Comparison of ENCODE assay signal across 19 cellular contexts in genomic region chr17:60744355-60744958, GRCh38.
A peak's percentile ranks its signal among the peaks of the same experiment; 100 is the strongest.
DNase-seq lines count a peak whose midpoint lies in the region; ATAC-seq and TF ChIP-seq lines count a peak whose summit lies in the region.
"Had no signal": no experiment of that assay in that cellular context is flagged by ENCODE, and none has a peak within 500 bp of the region (broad histone marks: within the 10 kb centered on the region; RNA-seq: fewer than 3 reads in every experiment).

No MANE protein-coding gene starts in this region.

- H3K4me1 ChIP-seq in left ventricle myocardium inferior = no peaks in the 10 kb centered on the region
- peaks cover 0 to 7% (median 0%) of the 10 kb centered on the region in 12 donors for H3K4me1 ChIP-seq in heart left ventricle
- H3K4me1 ChIP-seq: parathyroid adenoma had no signal

- no peak for DNase-seq in left ventricle myocardium inferior
- DNase-seq in heart left ventricle = no peak
- no peak for DNase-seq in endothelial cell (ENCODE audit: low spot score)
- DNase-seq in neural crest cell (ENCODE audit: low read depth, low spot score) = no peak
- no peak for DNase-seq in CD1c-positive myeloid dendritic cell (ENCODE audit: extremely low spot score)
- DNase-seq in activated gamma-delta T cell treated with Interleukin-2 at 50 U/mL for 16 hours = no peak
- DNase-seq: 8988T; activated gamma-delta T cell; DMS 273 treated with DMSO at 0.1 percent for 48 hours; NCI-H1930; NK-92 treated with Interleukin-12 subunit alpha and Interleukin-12 subunit beta, amount 100 ng/mL, for 24 hours; stimulated activated CD4-positive, alpha-beta T cell treated with anti-CD3 and anti-CD28 coated beads, Interleukin-4, amount 100 ng/mL, for 4 hours; stimulated activated naive CD8-positive, alpha-beta T cell treated with anti-CD3 and anti-CD28 coated beads, Interleukin-15, amount 100 ng/mL, for 72 hours had no signal

- no peaks in the 10 kb centered on the region for H3K36me3 ChIP-seq in left ventricle myocardium inferior
- H3K36me3 ChIP-seq in heart left ventricle = peaks cover 0 to 6% (median 0%) of the 10 kb centered on the region in 9 donors

- no peak for TF ChIP-seq POLR2A in heart left ventricle (IDR thresholded peaks at IDR 0.05)

- peak overlapping the region; percentile 33 for H3K27ac Mint-ChIP-seq in endothelial cell (ENCODE audit: unreplicated experiment)
- peak overlapping the region; percentile 94 for H3K27ac Mint-ChIP-seq in neural crest cell (ENCODE audit: unreplicated experiment)
- H3K27ac Mint-ChIP-seq: IgD-negative memory B cell; stimulated activated naive CD8-positive, alpha-beta T cell treated with anti-CD3 and anti-CD28 coated beads, Interleukin-15, amount 100 ng/mL, for 72 hours had no signal

- H3K27me3 ChIP-seq in left ventricle myocardium inferior (ENCODE audit: low read depth) = no peaks in the 10 kb centered on the region
- H3K27me3 ChIP-seq in heart left ventricle = no peaks in the 10 kb centered on the region

- H3K4me1 Mint-ChIP-seq in endothelial cell (ENCODE audit: unreplicated experiment) (peaks cover 17% of the 10 kb centered on the region), neural crest cell (peaks cover 52% of the 10 kb centered on the region)

- ATAC-seq in heart left ventricle = no peak
- no peak for ATAC-seq in HG03045 (IDR thresholded peaks at IDR 0.05; ENCODE audit: unreplicated experiment)
- no peak for ATAC-seq in GM21367 (IDR thresholded peaks at IDR 0.05; ENCODE audit: unreplicated experiment)
- ATAC-seq: GM12878; stimulated activated naive CD8-positive, alpha-beta T cell treated with anti-CD3 and anti-CD28 coated beads, Interleukin-15, amount 100 ng/mL, for 72 hours had no signal

- intact Hi-C loops in left ventricle myocardium inferior (cut with micrococcal nuclease) = no loop called here
- intact Hi-C loops in heart left ventricle (cut with DNase I) = no loop called here

- H3K9me3 Mint-ChIP-seq in endothelial cell (ENCODE audit: unreplicated experiment) = no peaks in the 10 kb centered on the region
- H3K9me3 Mint-ChIP-seq in neural crest cell = no peaks in the 10 kb centered on the region
- H3K9me3 Mint-ChIP-seq: central memory CD8-positive, alpha-beta T cell; IgD-negative memory B cell; stimulated activated naive CD8-positive, alpha-beta T cell treated with anti-CD3 and anti-CD28 coated beads, Interleukin-15, amount 100 ng/mL, for 72 hours had no signal

- peaks cover 3% of the 10 kb centered on the region for H3K27me3 Mint-ChIP-seq in endothelial cell (ENCODE audit: unreplicated experiment)
- no peaks in the 10 kb centered on the region for H3K27me3 Mint-ChIP-seq in neural crest cell (ENCODE audit: low read depth)
- H3K27me3 Mint-ChIP-seq: central memory CD8-positive, alpha-beta T cell; IgD-negative memory B cell; stimulated activated naive CD8-positive, alpha-beta T cell treated with anti-CD3 and anti-CD28 coated beads, Interleukin-15, amount 100 ng/mL, for 72 hours had no signal

- H3K27ac ChIP-seq in left ventricle myocardium inferior (replicated peaks) = peak overlapping the region; percentile 14
- no peak overlapping the region for H3K27ac ChIP-seq in heart left ventricle
- H3K27ac ChIP-seq: parathyroid adenoma had no signal

- H3K9me3 ChIP-seq in left ventricle myocardium inferior (replicated peaks) (no peaks in the 10 kb centered on the region), heart left ventricle (peaks cover 0 to 1% (median 0%) of the 10 kb centered on the region in 12 donors)

- 49 to 61% (median 52%) methylated on average over 3 of the region's 3 CpGs for WGBS in heart left ventricle, 4 donors

- TF ChIP-seq CTCF in left ventricle myocardium inferior (IDR thresholded peaks at IDR 0.05; ENCODE audit: borderline replicate concordance) = no peak
- TF ChIP-seq CTCF in heart left ventricle (IDR thresholded peaks at IDR 0.05) = no peak
- TF ChIP-seq CTCF in endothelial cell (IDR thresholded peaks at IDR 0.05; ENCODE audit: unreplicated experiment) = no peak
- no peak for TF ChIP-seq CTCF in neural crest cell (conservative IDR thresholded peaks at IDR 0.05)

- H3K4me3 ChIP-seq in left ventricle myocardium inferior (no peak overlapping the region), heart left ventricle (no peak overlapping the region)
- H3K4me3 ChIP-seq: GM12878 had no signal

- no peaks in the 10 kb centered on the region for H3K36me3 Mint-ChIP-seq in endothelial cell (ENCODE audit: low read depth, unreplicated experiment)
- H3K36me3 Mint-ChIP-seq in neural crest cell (ENCODE audit: low read depth) = no peaks in the 10 kb centered on the region

- no peak overlapping the region for H3K4me3 Mint-ChIP-seq in endothelial cell (ENCODE audit: unreplicated experiment)
- peak overlapping the region; percentile 48 for H3K4me3 Mint-ChIP-seq in neural crest cell
- H3K4me3 Mint-ChIP-seq: central memory CD8-positive, alpha-beta T cell; IgD-negative memory B cell; stimulated activated naive CD8-positive, alpha-beta T cell treated with anti-CD3 and anti-CD28 coated beads, Interleukin-15, amount 100 ng/mL, for 72 hours had no signal
